ENCODE assay signal across 28 cellular contexts in the genomic region with DNA sequence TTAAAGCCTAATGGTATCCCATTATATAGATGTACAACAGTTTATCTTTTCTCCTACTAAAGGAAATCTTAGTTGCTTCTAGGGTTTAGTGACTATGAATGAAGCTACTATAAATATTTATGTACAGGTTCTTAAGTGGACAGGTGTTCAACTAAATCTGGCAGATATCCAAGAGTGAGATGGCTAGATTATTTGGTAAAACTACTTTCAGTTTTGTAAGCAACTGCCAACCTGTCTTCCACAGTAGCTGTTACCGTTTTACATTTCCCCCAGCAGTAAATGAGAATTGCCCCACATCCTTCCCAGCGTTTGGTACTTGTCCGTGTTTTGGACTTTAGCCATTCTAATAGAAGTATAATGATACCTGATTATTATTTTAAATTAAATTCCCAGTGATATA.
A peak's percentile ranks its signal among the peaks of the same experiment; 100 is the strongest.
DNase-seq lines count a peak whose midpoint lies in the region; ATAC-seq, FAIRE-seq and TF ChIP-seq lines count a peak whose summit lies in the region.
"Had no signal": no experiment of that assay in that cellular context is flagged by ENCODE, and none has a peak within 500 bp of the region (broad histone marks: within the 10 kb centered on the region; RNA-seq: fewer than 3 reads in every experiment).

No MANE protein-coding gene starts in this region.

- TF ChIP-seq EP300 in SK-N-SH (IDR thresholded peaks at IDR 0.05; ENCODE audit: borderline replicate concordance in 1 of 2, low read depth in 1 of 2, low read length in 1 of 2) = no peak

- no peak overlapping the region for H3K4me2 ChIP-seq in SK-N-SH

- H3K27ac ChIP-seq in small intestine (ENCODE audit: low read depth in 1 of 2, low read length in 1 of 2) = no peak overlapping the region
- no peak overlapping the region for H3K27ac ChIP-seq in SK-N-SH (ENCODE audit: low read depth in 2 of 2, low read length in 1 of 2)
- H3K27ac ChIP-seq: colonic mucosa, HL-60, right atrium auricular region, spleen, suprapubic skin had no signal

- DNase-seq in NCI-H2196 (lab: John Stamatoyannopoulos, UW; ENCODE audit: unreplicated experiment) (peak; percentile 41), NCI-H2196 treated with DMSO at 0.1 percent for 48 hours (lab: John Stamatoyannopoulos, UW; ENCODE audit: unreplicated experiment) (no peak), NCI-H2029 (lab: John Stamatoyannopoulos, UW) (peak; percentile 64), NCI-H69 (lab: John Stamatoyannopoulos, UW) (peak; percentile 92), small intestine (peak; percentile 81), SK-N-SH (no peak)
- DNase-seq: 8988T; activated naive CD4-positive, alpha-beta T cell treated with anti-CD3 and anti-CD28 coated beads, Interleukin-2, amount 50 U/mL, for 16 hours; amygdala; CD4-positive, alpha-beta memory T cell; colonic mucosa; endodermal cell; kidney; midbrain; natural killer cell; NCI-H146; spleen; stimulated activated CD4-positive, alpha-beta T cell treated with anti-CD3 and anti-CD28 coated beads, Interleukin-4, amount 100 ng/mL, for 1 hour; stimulated activated naive B cell treated with anti-CD40 and anti-IgM and Interleukin-4, amounts not matched to agents 10 μg/mL and 1 μg/mL and 100 μg/mL, for 72 hours; T-helper 9 cell had no signal

- no peaks in the 10 kb centered on the region for H3K9me3 ChIP-seq in small intestine (ENCODE audit: control insufficient read depth, low read depth)
- no peaks in the 10 kb centered on the region for H3K9me3 ChIP-seq in SK-N-SH
- H3K9me3 ChIP-seq: colonic mucosa, HAP-1, right atrium auricular region, suprapubic skin had no signal

- H3K4me3 ChIP-seq in small intestine (ENCODE audit: low read depth in 1 of 2, low read length in 2 of 2) (no peak overlapping the region), SK-N-SH (ENCODE audit: low read depth in 2 of 2, low read length in 1 of 2) (no peak overlapping the region)
- H3K4me3 ChIP-seq: colonic mucosa, HAP-1, right atrium auricular region, spleen, suprapubic skin had no signal

- 16 to 26% (median 18%) methylated on average over 3 of the region's 3 CpGs for WGBS in small intestine, 3 donors
- WGBS in SK-N-SH (ENCODE audit: low lambda C conversion rate) = 92% methylated on average over 3 of the region's 3 CpGs

- no peak overlapping the region for H2AFZ ChIP-seq in SK-N-SH (ENCODE audit: low read depth)

- no peaks in the 10 kb centered on the region for H4K20me1 ChIP-seq in SK-N-SH (ENCODE audit: insufficient read depth)

- TF ChIP-seq RAD21 in SK-N-SH (IDR thresholded peaks at IDR 0.05; ENCODE audit: low read length) = no peak

- ATAC-seq in HG02973 (IDR thresholded peaks at IDR 0.05; ENCODE audit: unreplicated experiment) (no peak), HG03159 (IDR thresholded peaks at IDR 0.05; ENCODE audit: unreplicated experiment) (no peak)
- ATAC-seq: HepG2; natural killer cell; stimulated activated naive B cell treated with anti-CD40 and anti-IgM and Interleukin-4, amounts not matched to agents 10 μg/mL and 1 μg/mL and 100 μg/mL, for 72 hours had no signal

- no peaks in the 10 kb centered on the region for H3K27me3 ChIP-seq in small intestine (ENCODE audit: control insufficient read depth in 2 of 2, insufficient read depth in 2 of 2, low read length in 2 of 2)
- H3K27me3 ChIP-seq in SK-N-SH (ENCODE audit: insufficient read depth) = no peaks in the 10 kb centered on the region
- H3K27me3 ChIP-seq: colonic mucosa, right atrium auricular region, spleen, suprapubic skin had no signal

- CTCF ChIA-PET in SK-N-SH (lab: Yijun Ruan, JAX) = no interaction called here

- no peaks in the 10 kb centered on the region for H3K36me3 ChIP-seq in small intestine (ENCODE audit: control insufficient read depth in 2 of 2, insufficient read depth in 2 of 2, low read length in 2 of 2)
- no peaks in the 10 kb centered on the region for H3K36me3 ChIP-seq in SK-N-SH (replicated peaks in 1 of 2; ENCODE audit: control insufficient read depth in 1 of 2, insufficient read depth in 2 of 2, low read length in 1 of 2)
- H3K36me3 ChIP-seq: colonic mucosa, HAP-1, right atrium auricular region, spleen, suprapubic skin had no signal

- no peak overlapping the region for H3K9ac ChIP-seq in SK-N-SH

- no peaks in the 10 kb centered on the region for H3K79me2 ChIP-seq in SK-N-SH (ENCODE audit: insufficient read depth)

- H3K9me2 ChIP-seq in SK-N-SH = no peaks in the 10 kb centered on the region

- FAIRE-seq in small intestine (lab: Jason Lieb, UNC) = no peak
- FAIRE-seq: bronchial epithelial cell, HepG2 had no signal

- POLR2A ChIA-PET in SK-N-SH (lab: Yijun Ruan, JAX) = no interaction called here

- H3F3A ChIP-seq in SK-N-SH (replicated peaks; ENCODE audit: insufficient read depth) = peaks cover 2% of the 10 kb centered on the region

- H3K4me1 ChIP-seq in small intestine (ENCODE audit: control insufficient read depth in 2 of 2, insufficient read depth in 1 of 2, low read depth in 1 of 2, low read length in 1 of 2) (no peaks in the 10 kb centered on the region), SK-N-SH (ENCODE audit: control insufficient read depth in 1 of 2, insufficient read depth in 2 of 2, low read depth in 1 of 2, low read length in 1 of 2) (peaks cover 0 to 7% of the 10 kb centered on the region in 2 experiments; a peak in 2 of 4 replicates)
- H3K4me1 ChIP-seq: colonic mucosa, HAP-1, right atrium auricular region, spleen, suprapubic skin had no signal

- TF ChIP-seq CTCF in SK-N-SH (IDR thresholded peaks at IDR 0.05) = no peak

TF ChIP-seq in SK-N-SH, 30 proteins besides CTCF, POLR2A, EP300 and RAD21 (continues in another document):
- TF ChIP-seq MXI1 (IDR thresholded peaks at IDR 0.05; ENCODE audit: low read depth, low read length) = no peak
- no peak for TF ChIP-seq PBX3 (IDR thresholded peaks at IDR 0.05)
- no peak for TF ChIP-seq NFIC (IDR thresholded peaks at IDR 0.05; ENCODE audit: borderline replicate concordance)
- no peak for TF ChIP-seq REST (IDR thresholded peaks at IDR 0.05; ENCODE audit: low read depth, low read length)
- no peak for TF ChIP-seq EZH2phosphoT487 (IDR thresholded peaks at IDR 0.05; ENCODE audit: borderline replicate concordance, low read depth)
- no peak for TF ChIP-seq FOSL2 (IDR thresholded peaks at IDR 0.05; ENCODE audit: borderline replicate concordance, low read depth)
- TF ChIP-seq RFX5 (IDR thresholded peaks at IDR 0.05; ENCODE audit: low read length) = no peak
- no peak for TF ChIP-seq FOXM1 (IDR thresholded peaks at IDR 0.05; ENCODE audit: low read depth)
- TF ChIP-seq RCOR1 (IDR thresholded peaks at IDR 0.05; ENCODE audit: low read length) = no peak
- TF ChIP-seq USF1 (IDR thresholded peaks at IDR 0.05; ENCODE audit: borderline replicate concordance, low read depth) = no peak
- TF ChIP-seq GABPA (IDR thresholded peaks at IDR 0.05; ENCODE audit: low read depth) = no peak
- no peak for TF ChIP-seq ELF1 (IDR thresholded peaks at IDR 0.05)
- TF ChIP-seq YY1 (IDR thresholded peaks at IDR 0.05; ENCODE audit: low read depth) = no peak
- no peak for TF ChIP-seq FOXJ3 (CRISPR knock-in tag; IDR thresholded peaks at IDR 0.05)
- TF ChIP-seq GATA2 (CRISPR knock-in tag; IDR thresholded peaks at IDR 0.05) = no peak
- TF ChIP-seq TEAD4 (IDR thresholded peaks at IDR 0.05; ENCODE audit: borderline replicate concordance, insufficient read depth) = no peak
- no peak for TF ChIP-seq TCF12 (IDR thresholded peaks at IDR 0.05)
- no peak for TF ChIP-seq RXRA (IDR thresholded peaks at IDR 0.05; ENCODE audit: borderline replicate concordance, low read depth)
- TF ChIP-seq NRF1 (IDR thresholded peaks at IDR 0.05; ENCODE audit: low read depth, low read length) = no peak

Comparison
In these comparisons a context has a peak if more than half of its experiments do, and no peak if none do; other contexts are left out.
1. DNase-seq: peak in NCI-H2196 (single experiment), NCI-H2029 (single experiment), NCI-H69 (single experiment) and small intestine (single experiment); none in NCI-H2196 treated with DMSO at 0.1 percent for 48 hours (single experiment) and SK-N-SH (single experiment).